Comparison of ENCODE assay signal across 23 cellular contexts in genomic region chr18:9449987-9450386, GRCh38. TPM values are rescaled to one million over a fixed set of nuclear protein-coding genes. Genes with fewer than 3 reads are reported as not detected.
A peak's percentile ranks its signal among the peaks of the same experiment; 100 is the strongest.
DNase-seq lines count a peak whose midpoint lies in the region; ATAC-seq, FAIRE-seq and TF ChIP-seq lines count a peak whose summit lies in the region.
"Had no signal": no experiment of that assay in that cellular context is flagged by ENCODE, and none has a peak within 500 bp of the region (broad histone marks: within the 10 kb centered on the region; RNA-seq: fewer than 3 reads in every experiment).

No MANE protein-coding gene starts in this region.

- H3K18ac ChIP-seq in H1 (ENCODE audit: extremely low read depth, low read length) (no peak overlapping the region), neuronal stem cell (ENCODE audit: low read length) (no peak overlapping the region)

- H2BK12ac ChIP-seq in H1 (ENCODE audit: low read depth, low read length) (no peak overlapping the region), neuronal stem cell (ENCODE audit: low read length) (no peak overlapping the region)

- H3K4me3 ChIP-seq in ACC112 (ENCODE audit: low read depth, low read length), result no peak overlapping the region
- no peak overlapping the region for H3K4me3 ChIP-seq in H1 (ENCODE audit: extremely low read depth in 1 of 4, insufficient read depth in 2 of 4, low read depth in 3 of 4, low read length in 4 of 4)
- H3K4me3 ChIP-seq in neuronal stem cell (ENCODE audit: low read length in 2 of 2), result no peak overlapping the region
- H3K4me3 ChIP-seq in vagina, result no peak overlapping the region
- H3K4me3 ChIP-seq: Peyer's patch, SJCRH30 had no signal

- H3K56ac ChIP-seq in H1 (replicated peaks; ENCODE audit: insufficient read length, low read depth, low read length), result no peak overlapping the region

- H2BK5ac ChIP-seq in H1 (ENCODE audit: low read depth, low read length) (no peak overlapping the region), neuronal stem cell (ENCODE audit: low read length) (no peak overlapping the region)

- TF ChIP-seq CTCF in H1 (IDR thresholded peaks at IDR 0.05; ENCODE audit: control extremely low read depth in 1 of 3, insufficient read depth in 1 of 3, low read depth in 1 of 3, low read length in 3 of 3) (no peak), vagina (IDR thresholded peaks at IDR 0.05) (no peak)

- no peak for TF ChIP-seq RAD21 in H1 (IDR thresholded peaks at IDR 0.05 in 1 of 2, conservative IDR thresholded peaks at IDR 0.05 in 1 of 2; ENCODE audit: low read depth in 2 of 2, low read length in 2 of 2)

- no peak overlapping the region for H3K14ac ChIP-seq in H1 (ENCODE audit: insufficient read length)
- no peak overlapping the region for H3K14ac ChIP-seq in neuronal stem cell (ENCODE audit: low read length)

- H3K4me1 ChIP-seq in ACC112 (ENCODE audit: control insufficient read depth, insufficient read depth, low read length, unreplicated experiment) (no peaks in the 10 kb centered on the region), H1 (replicated peaks in 1 of 4; ENCODE audit: control insufficient read depth in 3 of 4, insufficient read depth in 4 of 4, low read length in 3 of 4) (peaks cover 0 to 3% (median 0%) of the 10 kb centered on the region in 4 experiments; a peak in 2 of 7 replicates), neuronal stem cell (ENCODE audit: control insufficient read depth in 2 of 2, insufficient read depth in 1 of 2, low read depth in 1 of 2, low read length in 2 of 2) (peaks cover 0 to 3% of the 10 kb centered on the region in 2 donors), vagina (no peaks in the 10 kb centered on the region)
- H3K4me1 ChIP-seq: Peyer's patch, SJCRH30 had no signal

- WGBS in H1 (ENCODE audit: extremely low coverage in 1 of 2, insufficient coverage in 1 of 2, insufficient read length in 1 of 2, insufficient replicate concordance in 2 of 2, low coverage in 1 of 2, low lambda C conversion rate in 2 of 2, missing lambda C conversion rate in 1 of 2), 2 experiments, result 94% methylated on average over 2 of the region's 2 CpGs; no CpG with 5 or more reads in 1 of the 2 experiments
- WGBS in neuronal stem cell (ENCODE audit: extremely low coverage in 2 of 2, insufficient read length in 2 of 2, insufficient replicate concordance in 1 of 2), 2 donors, result no CpG with 5 or more reads among the region's 2 CpGs

- no peaks in the 10 kb centered on the region for H4K20me1 ChIP-seq in H1 (replicated peaks in 1 of 2; ENCODE audit: control insufficient read depth in 1 of 2, insufficient read depth in 2 of 2, low read length in 2 of 2)

- H2AFZ ChIP-seq in ACC112 (ENCODE audit: low read length, unreplicated experiment), result peak overlapping the region; percentile 20
- peak overlapping the region; percentile 42; the same call in 1 of the 2 replicates for H2AFZ ChIP-seq in H1 (ENCODE audit: low read length)
- H2AFZ ChIP-seq in neuronal stem cell (ENCODE audit: low read length), result peak overlapping the region; percentile 78

- FAIRE-seq in H1 (lab: Jason Lieb, UNC), result no peak

- H4K91ac ChIP-seq in H1 (replicated peaks; ENCODE audit: insufficient read length, low read length) (no peak overlapping the region), neuronal stem cell (ENCODE audit: low read depth, low read length, poor library complexity) (no peak overlapping the region)

- CTCF ChIA-PET in H1 (lab: Charles Lee; ENCODE audit: partially characterized antibody), result interaction anchor here (0.5 to 1.2 kb wide), 3 partner anchors 9 to 1577 kb away, joined by 3 to 5 read pairs (median 3); no protein-coding TSS in a partner anchor

- TF ChIP-seq POLR2A in H1 (IDR thresholded peaks at IDR 0.05; ENCODE audit: control extremely low read depth in 1 of 2, low read depth in 2 of 2, low read length in 2 of 2) (no peak), vagina (IDR thresholded peaks at IDR 0.05) (no peak)

- H3K27me3 ChIP-seq in ACC112 (ENCODE audit: insufficient read depth, low read length) (no peaks in the 10 kb centered on the region), H1 (replicated peaks in 1 of 4; ENCODE audit: control insufficient read depth in 3 of 4, extremely low read depth in 1 of 4, insufficient read depth in 3 of 4, low read length in 3 of 4) (no peaks in the 10 kb centered on the region), neuronal stem cell (ENCODE audit: control insufficient read depth in 3 of 3, insufficient read depth in 3 of 3, low read depth in 1 of 3, low read length in 3 of 3) (no peaks in the 10 kb centered on the region), vagina (no peaks in the 10 kb centered on the region)
- H3K27me3 ChIP-seq: Peyer's patch, SJCRH30 had no signal

- H3K23me2 ChIP-seq in H1 (ENCODE audit: low read depth, low read length), result no peaks in the 10 kb centered on the region

- TF ChIP-seq EP300 in H1 (IDR thresholded peaks at IDR 0.05; ENCODE audit: borderline replicate concordance in 1 of 2, low read depth in 2 of 2, low read length in 2 of 2), result no peak

- H2BK120ac ChIP-seq in H1 (replicated peaks; ENCODE audit: low read depth, low read length) (no peak overlapping the region), neuronal stem cell (ENCODE audit: low read depth, low read length) (no peak overlapping the region)

- H2BK15ac ChIP-seq in H1 (ENCODE audit: low read length) (no peak overlapping the region), neuronal stem cell (ENCODE audit: low read length) (no peak overlapping the region)

- H3K27ac ChIP-seq in ACC112 (ENCODE audit: low read depth, low read length) (no peak overlapping the region), H1 (ENCODE audit: low read depth, low read length) (no peak overlapping the region), neuronal stem cell (replicated peaks; ENCODE audit: low read length) (no peak overlapping the region), vagina (no peak overlapping the region)
- H3K27ac ChIP-seq: C4-2B, Peyer's patch, SJCRH30 had no signal

- no peaks in the 10 kb centered on the region for H3K36me3 ChIP-seq in ACC112 (ENCODE audit: insufficient read depth, low read length)
- no peaks in the 10 kb centered on the region for H3K36me3 ChIP-seq in H1 (ENCODE audit: control insufficient read depth in 2 of 4, insufficient read depth in 4 of 4, low read length in 3 of 4)
- H3K36me3 ChIP-seq in neuronal stem cell (replicated peaks in 1 of 2; ENCODE audit: control insufficient read depth in 2 of 2, insufficient read depth in 2 of 2, low read length in 2 of 2), result no peaks in the 10 kb centered on the region
- H3K36me3 ChIP-seq in vagina, result no peaks in the 10 kb centered on the region
- H3K36me3 ChIP-seq: Peyer's patch, SJCRH30 had no signal

- H4K5ac ChIP-seq in H1 (ENCODE audit: insufficient read length, low read depth, low read length), result no peak overlapping the region

- no peak overlapping the region for H3K4ac ChIP-seq in H1 (replicated peaks; ENCODE audit: insufficient read length, low read depth, low read length)
- no peak overlapping the region for H3K4ac ChIP-seq in neuronal stem cell (ENCODE audit: low read length)

- H2BK20ac ChIP-seq in H1 (ENCODE audit: low read length), result no peak overlapping the region

- H3K9ac ChIP-seq in H1 (replicated peaks in 1 of 4; ENCODE audit: extremely low read depth in 1 of 4, low read depth in 3 of 4, low read length in 3 of 4) (no peak overlapping the region), neuronal stem cell (ENCODE audit: low read depth, low read length, poor library complexity) (no peak overlapping the region)

- ATAC-seq in HG03457 (IDR thresholded peaks at IDR 0.05; ENCODE audit: unreplicated experiment), result no peak
- ATAC-seq: T-cell had no signal

- H2AK5ac ChIP-seq in H1 (ENCODE audit: low read depth, low read length), result no peak overlapping the region
- H2AK5ac ChIP-seq in neuronal stem cell (ENCODE audit: low read depth, low read length), result no peak overlapping the region

- H3K4me2 ChIP-seq in H1 (ENCODE audit: insufficient read depth in 1 of 2, low read depth in 2 of 2, low read length in 2 of 2) (no peak overlapping the region), neuronal stem cell (ENCODE audit: insufficient read depth, low read length, poor library complexity, severe bottlenecking) (no peak overlapping the region)

- POLR2A ChIA-PET in H1 (lab: Charles Lee; ENCODE audit: partially characterized antibody), result no interaction called here

- H3K79me2 ChIP-seq in ACC112 (ENCODE audit: control insufficient read depth, insufficient read depth, low read length, unreplicated experiment) (no peaks in the 10 kb centered on the region), H1 (ENCODE audit: control insufficient read depth in 1 of 2, insufficient read depth in 2 of 2, low read length in 2 of 2) (no peaks in the 10 kb centered on the region)

- intact Hi-C loops in vagina (cut with DNase I), result no loop called here

- H3K9me3 ChIP-seq in H1 (ENCODE audit: insufficient read depth in 2 of 2, low read depth in 1 of 2, low read length in 1 of 2) (no peaks in the 10 kb centered on the region), neuronal stem cell (replicated peaks in 1 of 2; ENCODE audit: control insufficient read depth in 2 of 2, insufficient read depth in 1 of 2, low read depth in 1 of 2, low read length in 2 of 2) (peaks cover 5 to 15% of the 10 kb centered on the region in 2 donors), vagina (peaks cover 7% of the 10 kb centered on the region)
- H3K9me3 ChIP-seq: Peyer's patch, SJCRH30 had no signal

- no peak overlapping the region for H4K8ac ChIP-seq in H1 (ENCODE audit: extremely low read depth, insufficient read depth, low read length)
- no peak overlapping the region for H4K8ac ChIP-seq in neuronal stem cell (ENCODE audit: low read depth, low read length)

- no peak overlapping the region for H3K23ac ChIP-seq in H1 (ENCODE audit: insufficient read length)
- H3K23ac ChIP-seq in neuronal stem cell (ENCODE audit: low read depth, low read length, poor library complexity), result no peak overlapping the region

- peak; percentile 74 for DNase-seq in NCI-H146 treated with DMSO at 0.1 percent for 48 hours (lab: John Stamatoyannopoulos, UW; ENCODE audit: unreplicated experiment)
- peak in 1 of 2 experiments; percentile 35 for DNase-seq in H1 (ENCODE audit: low read depth in 1 of 2, low spot score in 2 of 2)
- DNase-seq in neuronal stem cell (ENCODE audit: low spot score), result no peak
- DNase-seq in NCI-H2196 (lab: John Stamatoyannopoulos, UW; ENCODE audit: unreplicated experiment), result no peak
- DNase-seq in vagina (ENCODE audit: extremely low spot score in 2 of 2), result no peak
- no peak for DNase-seq in SHP77 treated with DMSO at 0.1 percent for 48 hours (lab: John Stamatoyannopoulos, UW)
- DNase-seq: Calu3; CD8-positive, alpha-beta memory T cell; DMS53; GF-D8; H9; HFFc6; KG1; NCI-H187; NCI-H446 treated with DMSO at 0.1 percent for 48 hours; NCI-H526 treated with DMSO at 0.1 percent for 48 hours; NK-92 treated with Interleukin-12 subunit alpha and Interleukin-12 subunit beta, amount 100 ng/mL, for 24 hours; Peyer's patch; SJCRH30; T-cell had no signal

- no peaks in the 10 kb centered on the region for H3K79me1 ChIP-seq in H1 (ENCODE audit: low read depth, low read length)
- H3K79me1 ChIP-seq in neuronal stem cell (ENCODE audit: low read depth, low read length), result no peaks in the 10 kb centered on the region

RNA-seq across cellular contexts. Expression of gene RALBP1, which starts 25.3 kb away (rescaled TPM):
- total RNA-seq in H1 (2021; fragmentation: NEBNext Ultra II Directional; extraction: Animal tissue kit (Norgen Biotek cat#: 25700)), result 64.7 and 67.8 TPM in 2 replicates
- polyA plus RNA-seq in H1 (2011; rRNA removed), result 40.3 and 42.8 TPM in 2 replicates
- 46.5 TPM for polyA plus RNA-seq in H1 (2011; cell fraction: cytosol; rRNA removed)
- 43.6 TPM for polyA plus RNA-seq in H1 (2011; cell fraction: nucleus; rRNA removed)
- 34.3 to 48.0 TPM (median 38.9 TPM) in 4 replicates for polyA plus RNA-seq in H1 (2012, experiment 1 of 2)
- polyA plus RNA-seq in H1 (2012, experiment 2 of 2), result 8.3 TPM
- 90.1 TPM for polyA plus RNA-seq in H1 (2013, experiment 1 of 2)
- 95.5 TPM for polyA plus RNA-seq in H1 (2013, experiment 2 of 2)
- 24.6 and 32.4 TPM in 2 replicates for polyA minus RNA-seq in H1 (2011; rRNA and poly(A)+ RNA removed)
- polyA minus RNA-seq in H1 (2011; cell fraction: cytosol; rRNA and poly(A)+ RNA removed), result 27.4 TPM
- polyA minus RNA-seq in H1 (2011; cell fraction: nucleus; rRNA and poly(A)+ RNA removed), result 31.5 TPM
- 97.0 TPM for polyA plus RNA-seq in neuronal stem cell (2013, experiment 1 of 2)
- 108 TPM for polyA plus RNA-seq in neuronal stem cell (2013, experiment 2 of 2)
- total RNA-seq in vagina, result 65.6 TPM

Comparison
In these comparisons a context has a peak if more than half of its experiments do, and no peak if none do; other contexts are left out.
1. H2AFZ ChIP-seq: peak in every context shown above with its lines; median percentile 78 in neuronal stem cell; 42 in H1; 20 in ACC112.